In genomic region chr1:157968951-157969350, GRCh38 we compare ENCODE assay signal across 11 cellular contexts. TPM values are rescaled to one million over a fixed set of nuclear protein-coding genes. Genes with fewer than 3 reads are reported as not detected.
DNase-seq lines count a peak whose midpoint lies in the region; ATAC-seq and TF ChIP-seq lines count a peak whose summit lies in the region.
"Had no signal": no experiment of that assay in that cellular context is flagged by ENCODE, and none has a peak within 500 bp of the region (broad histone marks: within the 10 kb centered on the region; RNA-seq: fewer than 3 reads in every experiment).

No MANE protein-coding gene starts in this region.

- DNase-seq in MCF 10A (ENCODE audit: unreplicated experiment) (peak; percentile 98), breast epithelium (ENCODE audit: low spot score in 2 of 2) (no peak), adrenal gland (peak in 5 of 7 donors; percentile 38 to 66 (median 54)), foreskin fibroblast (peak; percentile 95 to 98), thoracic aorta (ENCODE audit: low spot score) (no peak), NCI-H1436 treated with DMSO at 0.1 percent for 48 hours (lab: John Stamatoyannopoulos, UW) (no peak)
- DNase-seq: activated T-cell treated with anti-CD3 and anti-CD28 coated beads, Interleukin-2, amount 50 U/mL, for 72 hours; posterior cingulate gyrus; upper lobe of right lung had no signal

- CTCF ChIA-PET in MCF 10A (lab: Yijun Ruan, JAX): interaction anchor here (0.6 to 42.3 kb wide), 40 partner anchors 8 to 619 kb away, joined by 3 to 2587 read pairs (median 6); partner anchors contain the start of gene KIRREL1

- H3K36me3 Mint-ChIP-seq in MCF 10A (ENCODE audit: insufficient read depth, unreplicated experiment): peaks cover 5% of the 10 kb centered on the region

- H3K36me3 ChIP-seq in breast epithelium (no peaks in the 10 kb centered on the region), adrenal gland (replicated peaks in 1 of 2) (no peaks in the 10 kb centered on the region), thoracic aorta (no peaks in the 10 kb centered on the region)
- H3K36me3 ChIP-seq: upper lobe of right lung had no signal

- no TSS peak for BruUV-seq in MCF 10A (replicated peaks; lab: Mats Ljungman, UMichigan)

- H3K27me3 ChIP-seq in breast epithelium: peaks cover 0 to 6% of the 10 kb centered on the region in 2 donors
- peaks cover 5% of the 10 kb centered on the region for H3K27me3 ChIP-seq in adrenal gland
- H3K27me3 ChIP-seq in thoracic aorta (replicated peaks; ENCODE audit: insufficient read depth): no peaks in the 10 kb centered on the region
- H3K27me3 ChIP-seq: upper lobe of right lung had no signal

- WGBS in adrenal gland, 4 donors: 25 to 33% (median 32%) methylated on average over 2 of the region's 2 CpGs

- POLR2A ChIA-PET in MCF 10A (lab: Yijun Ruan, JAX): interaction anchor here (0.6 to 3.0 kb wide), 26 partner anchors 8 to 1041 kb away, joined by 3 to 29 read pairs (median 4); partner anchors contain the start of genes IFI16 and KIRREL1

- H3K9me3 ChIP-seq in breast epithelium (peaks cover 0 to 8% of the 10 kb centered on the region in 2 donors), adrenal gland (replicated peaks in 1 of 3) (no peaks in the 10 kb centered on the region), thoracic aorta (no peaks in the 10 kb centered on the region)
- H3K9me3 ChIP-seq: upper lobe of right lung had no signal

- H3K4me1 Mint-ChIP-seq in MCF 10A (ENCODE audit: insufficient read depth, unreplicated experiment): peaks cover 28% of the 10 kb centered on the region

- intact Hi-C loops in MCF 10A (cut with micrococcal nuclease) (loop anchor here (1.0 to 2.0 kb wide), 8 partner anchors 23 to 1104 kb away; no protein-coding TSS in a partner anchor), breast epithelium (cut with DNase I; ENCODE audit: low total_unique reads) (loop anchor here (1.0 to 10.0 kb wide), 2 partner anchors 14 to 156 kb away; a partner anchor contains a TSS), adrenal gland (cut with DNase I) (loop anchor here (5.0 to 10.0 kb wide), 3 partner anchors 126 to 158 kb away; a partner anchor contains a TSS)

- TF ChIP-seq POLR2A in breast epithelium (IDR thresholded peaks at IDR 0.05) (no peak), adrenal gland (IDR thresholded peaks at IDR 0.05) (no peak)

- peaks cover 8% of the 10 kb centered on the region for H3K9me3 Mint-ChIP-seq in MCF 10A (ENCODE audit: unreplicated experiment)

- peak overlapping the region; percentile 55 for H3K4me3 Mint-ChIP-seq in MCF 10A (ENCODE audit: unreplicated experiment)
- H3K4me3 Mint-ChIP-seq: activated T-cell treated with anti-CD3 and anti-CD28 coated beads, Interleukin-2, amount 50 U/mL, for 72 hours had no signal

- no peak overlapping the region for H3K4me3 ChIP-seq in breast epithelium
- H3K4me3 ChIP-seq in adrenal gland: no peak overlapping the region
- no peak overlapping the region for H3K4me3 ChIP-seq in foreskin fibroblast (ENCODE audit: low read depth in 1 of 2, low read length in 2 of 2)
- no peak overlapping the region for H3K4me3 ChIP-seq in thoracic aorta
- H3K4me3 ChIP-seq: upper lobe of right lung had no signal

- H3K27ac ChIP-seq in breast epithelium (no peak overlapping the region), adrenal gland (no peak overlapping the region), thoracic aorta (peak overlapping the region; percentile 29 to 40)
- H3K27ac ChIP-seq: upper lobe of right lung had no signal

- H3K4me1 ChIP-seq in breast epithelium (no peaks in the 10 kb centered on the region), adrenal gland (replicated peaks in 1 of 2) (peaks cover 0 to 14% of the 10 kb centered on the region in 2 donors), thoracic aorta (ENCODE audit: control insufficient read depth in 1 of 2, low read depth in 2 of 2) (peaks cover 8 to 18% of the 10 kb centered on the region in 2 donors)
- H3K4me1 ChIP-seq: upper lobe of right lung had no signal

- peak overlapping the region; percentile 49 for H3K27ac Mint-ChIP-seq in MCF 10A (ENCODE audit: low read depth, unreplicated experiment)
- H3K27ac Mint-ChIP-seq: activated T-cell treated with anti-CD3 and anti-CD28 coated beads, Interleukin-2, amount 50 U/mL, for 72 hours had no signal

- TF ChIP-seq CTCF in MCF 10A (IDR thresholded peaks at IDR 0.05; ENCODE audit: unreplicated experiment) (no peak), breast epithelium (IDR thresholded peaks at IDR 0.05) (no peak), adrenal gland (IDR thresholded peaks at IDR 0.05) (no peak), foreskin fibroblast (IDR thresholded peaks at IDR 0.05; ENCODE audit: low read depth, low read length) (no peak), thoracic aorta (IDR thresholded peaks at IDR 0.05) (no peak)

- ATAC-seq in thoracic aorta (ENCODE audit: insufficient number of reproducible peaks, low FRiP score, low read depth): no peak
- ATAC-seq in HG02884 (IDR thresholded peaks at IDR 0.05; ENCODE audit: unreplicated experiment): no peak
- no peak for ATAC-seq in HG03521 (IDR thresholded peaks at IDR 0.05; ENCODE audit: unreplicated experiment)
- ATAC-seq: activated T-cell treated with anti-CD3 and anti-CD28 coated beads, Interleukin-2, amount 50 U/mL, for 72 hours had no signal

- no peaks in the 10 kb centered on the region for H3K27me3 Mint-ChIP-seq in MCF 10A (ENCODE audit: insufficient read depth, unreplicated experiment)

RNA-seq across cellular contexts. Expression of gene KIRREL1, which starts 24.5 kb away (rescaled TPM):
- total RNA-seq in MCF 10A (2022): 73.6 and 101 TPM in 2 replicates
- total RNA-seq in breast epithelium: 10 to 100 TPM; 26.1 to 55.5 (median 34.1) TPM
- total RNA-seq in adrenal gland: 10 to 100 TPM; 23.6 to 57.2 (median 50.4) TPM
- polyA plus RNA-seq in adrenal gland: 10 to 100 TPM; 10.1 to 13.9 (median 11.2) TPM
- 100 to 1,000 TPM; 111 to 136 TPM for total RNA-seq in thoracic aorta
- total RNA-seq: activated T-cell treated with anti-CD3 and anti-CD28 coated beads, Interleukin-2, amount 50 U/mL, for 72 hours had no signal

Comparison
In these comparisons a context has a peak if more than half of its experiments do, and no peak if none do; other contexts are left out.
1. DNase-seq: peak in MCF 10A (single experiment), adrenal gland (5 of 7) and foreskin fibroblast (2 of 2); none in breast epithelium (0 of 2), thoracic aorta (single experiment) and NCI-H1436 treated with DMSO at 0.1 percent for 48 hours (single experiment).
2. H3K27ac ChIP-seq: peak in thoracic aorta (2 of 2); none in breast epithelium (0 of 2) and adrenal gland (0 of 5).